ENCODE assay signal across 29 cellular contexts in the genomic region with DNA sequence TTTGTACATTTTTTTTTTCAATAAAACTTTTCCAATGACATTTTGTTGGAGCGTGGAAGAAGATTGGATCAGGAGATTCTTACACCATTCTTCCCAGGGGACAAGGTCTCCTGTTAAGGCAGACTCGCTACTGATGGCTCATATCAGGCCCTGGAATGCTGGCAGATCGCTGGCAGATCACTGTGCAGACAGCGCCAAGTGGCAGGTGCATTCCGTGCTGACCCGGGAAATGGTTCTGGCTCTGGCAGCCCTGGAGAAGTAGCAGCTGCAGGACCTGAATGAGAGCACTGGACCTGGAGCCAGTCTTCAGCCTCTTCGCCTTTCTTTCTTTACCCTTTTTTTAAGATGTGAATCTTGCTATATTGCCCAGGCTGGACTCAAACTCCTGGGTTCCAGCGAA. TPM values are rescaled to one million over a fixed set of nuclear protein-coding genes. Genes with fewer than 3 reads are reported as not detected.
A peak's percentile ranks its signal among the peaks of the same experiment; 100 is the strongest.
DNase-seq lines count a peak whose midpoint lies in the region; ATAC-seq, FAIRE-seq and TF ChIP-seq lines count a peak whose summit lies in the region.
"Had no signal": no experiment of that assay in that cellular context is flagged by ENCODE, and none has a peak within 500 bp of the region (broad histone marks: within the 10 kb centered on the region; RNA-seq: fewer than 3 reads in every experiment).

No MANE protein-coding gene starts in this region.

- CTCF ChIA-PET in H1 (lab: Charles Lee; ENCODE audit: partially characterized antibody): interaction anchor here (1.0 to 17.4 kb wide), 9 partner anchors 10 to 184 kb away, joined by 3 to 344 read pairs (median 14); a partner anchor contains a TSS

- H3K27me3 ChIP-seq in H1 (replicated peaks in 1 of 4; ENCODE audit: control insufficient read depth in 3 of 4, extremely low read depth in 1 of 4, insufficient read depth in 3 of 4, low read length in 3 of 4) (no peaks in the 10 kb centered on the region), sigmoid colon (no peaks in the 10 kb centered on the region), body of pancreas (no peaks in the 10 kb centered on the region)
- H3K27me3 ChIP-seq: ascending aorta; BLaER1 treated with 17β-estradiol and CSF1 and Interleukin-3, amounts not matched to agents 10 nM and 100 nM; esophagus squamous epithelium; foreskin keratinocyte; SJCRH30; thyroid gland had no signal

- H2BK5ac ChIP-seq in H1 (ENCODE audit: low read depth, low read length): no peak overlapping the region

- H3K27ac Mint-ChIP-seq in HFFc6: peak overlapping the region; percentile 16
- H3K27ac Mint-ChIP-seq: activated CD4-positive, alpha-beta T cell treated with anti-CD3 and anti-CD28 coated beads, Interleukin-2, amount 10 ng/mL, durations not matched to agents 7 days and 5 days; activated naive CD8-positive, alpha-beta T cell treated with anti-CD3 and anti-CD28 coated beads, Interleukin-2, amount 10 ng/mL, durations not matched to agents 7 days and 5 days; natural killer cell had no signal

- peaks cover 38% of the 10 kb centered on the region for H3K36me3 Mint-ChIP-seq in HFFc6 (ENCODE audit: low read depth)
- H3K36me3 Mint-ChIP-seq: natural killer cell had no signal

- H2AK5ac ChIP-seq in H1 (ENCODE audit: low read depth, low read length): no peak overlapping the region

- H3K23ac ChIP-seq in H1 (ENCODE audit: insufficient read length): no peak overlapping the region

- no peak overlapping the region for H2BK12ac ChIP-seq in H1 (ENCODE audit: low read depth, low read length)

- no peak overlapping the region for H2BK20ac ChIP-seq in H1 (ENCODE audit: low read length)

- no peak overlapping the region for H3K4me2 ChIP-seq in H1 (ENCODE audit: insufficient read depth in 1 of 2, low read depth in 2 of 2, low read length in 2 of 2)
- H3K4me2 ChIP-seq: BLaER1 treated with 17β-estradiol and CSF1 and Interleukin-3, amounts not matched to agents 10 nM and 100 nM had no signal

- no peak overlapping the region for H3K9ac ChIP-seq in H1 (replicated peaks in 1 of 4; ENCODE audit: extremely low read depth in 1 of 4, low read depth in 3 of 4, low read length in 3 of 4)
- H3K9ac ChIP-seq: BLaER1 treated with 17β-estradiol and CSF1 and Interleukin-3, amounts not matched to agents 10 nM and 100 nM had no signal

- H2AFZ ChIP-seq in H1 (ENCODE audit: low read length): no peak overlapping the region

- H3K9me3 Mint-ChIP-seq in HFFc6: no peaks in the 10 kb centered on the region
- H3K9me3 Mint-ChIP-seq: activated CD4-positive, alpha-beta T cell treated with anti-CD3 and anti-CD28 coated beads, Interleukin-2, amount 10 ng/mL, durations not matched to agents 7 days and 5 days; activated naive CD8-positive, alpha-beta T cell treated with anti-CD3 and anti-CD28 coated beads, Interleukin-2, amount 10 ng/mL, durations not matched to agents 7 days and 5 days; natural killer cell had no signal

- peaks cover 37% of the 10 kb centered on the region for H3K4me1 Mint-ChIP-seq in HFFc6 (ENCODE audit: low read depth)

- H3K27me3 Mint-ChIP-seq in HFFc6 (ENCODE audit: insufficient read depth): peaks cover 22% of the 10 kb centered on the region
- H3K27me3 Mint-ChIP-seq: activated CD4-positive, alpha-beta T cell treated with anti-CD3 and anti-CD28 coated beads, Interleukin-2, amount 10 ng/mL, durations not matched to agents 7 days and 5 days; activated naive CD8-positive, alpha-beta T cell treated with anti-CD3 and anti-CD28 coated beads, Interleukin-2, amount 10 ng/mL, durations not matched to agents 7 days and 5 days had no signal

- H3K27ac ChIP-seq in H1 (ENCODE audit: low read depth, low read length) (no peak overlapping the region), sigmoid colon (peak overlapping the region; percentile 20 to 50 (median 42)), body of pancreas (no peak overlapping the region)
- H3K27ac ChIP-seq: ascending aorta; BLaER1 treated with 17β-estradiol and CSF1 and Interleukin-3, amounts not matched to agents 10 nM and 100 nM; foreskin keratinocyte; SJCRH30; thyroid gland had no signal

- H3K4me3 Mint-ChIP-seq in HFFc6: no peak overlapping the region
- H3K4me3 Mint-ChIP-seq: activated CD4-positive, alpha-beta T cell treated with anti-CD3 and anti-CD28 coated beads, Interleukin-2, amount 10 ng/mL, durations not matched to agents 7 days and 5 days; activated naive CD8-positive, alpha-beta T cell treated with anti-CD3 and anti-CD28 coated beads, Interleukin-2, amount 10 ng/mL, durations not matched to agents 7 days and 5 days; natural killer cell had no signal

- no peak overlapping the region for H4K8ac ChIP-seq in H1 (ENCODE audit: extremely low read depth, insufficient read depth, low read length)

- POLR2A ChIA-PET in H1 (lab: Charles Lee; ENCODE audit: partially characterized antibody): interaction anchor here (0.5 to 35.1 kb wide), 12 partner anchors 3 to 208 kb away, joined by 3 to 1120 read pairs (median 6); a partner anchor contains a TSS

- H4K5ac ChIP-seq in H1 (ENCODE audit: insufficient read length, low read depth, low read length): no peak overlapping the region

- no peak overlapping the region for H3K18ac ChIP-seq in H1 (ENCODE audit: extremely low read depth, low read length)

- FAIRE-seq in H1 (lab: Jason Lieb, UNC): no peak
- FAIRE-seq: G401.6, RCC 7860 had no signal

- no peaks in the 10 kb centered on the region; the same call in 1 of the 2 replicates for H3K23me2 ChIP-seq in H1 (ENCODE audit: low read depth, low read length)

- intact Hi-C loops in sigmoid colon (cut with DNase I): no loop called here
- intact Hi-C loops in body of pancreas (cut with DNase I): no loop called here

- ATAC-seq in HG02970 (IDR thresholded peaks at IDR 0.05; ENCODE audit: low FRiP score, unreplicated experiment) (no peak), body of pancreas (no peak), HG02623 (IDR thresholded peaks at IDR 0.05; ENCODE audit: unreplicated experiment) (no peak)
- ATAC-seq: foreskin keratinocyte, HCT116, natural killer cell had no signal

- TF ChIP-seq EP300 in H1 (IDR thresholded peaks at IDR 0.05; ENCODE audit: borderline replicate concordance in 1 of 2, low read depth in 2 of 2, low read length in 2 of 2): no peak
- TF ChIP-seq EP300 in sigmoid colon (IDR thresholded peaks at IDR 0.05): no peak

- H4K91ac ChIP-seq in H1 (replicated peaks; ENCODE audit: insufficient read length, low read length): no peak overlapping the region

- no peak for TF ChIP-seq POLR2A in H1 (IDR thresholded peaks at IDR 0.05; ENCODE audit: control extremely low read depth in 1 of 2, low read depth in 2 of 2, low read length in 2 of 2)
- no peak for TF ChIP-seq POLR2A in sigmoid colon (IDR thresholded peaks at IDR 0.05)
- no peak for TF ChIP-seq POLR2A in body of pancreas (IDR thresholded peaks at IDR 0.05)

- no peak overlapping the region for H3K14ac ChIP-seq in H1 (ENCODE audit: insufficient read length)

- in situ Hi-C loops in G401 (cut with HindIII; ENCODE audit: low sequenced_read_pairs): no loop called here

- no peak for TF ChIP-seq CTCF in HFFc6 (IDR thresholded peaks at IDR 0.05)
- TF ChIP-seq CTCF in H1 (IDR thresholded peaks at IDR 0.05; ENCODE audit: control extremely low read depth in 1 of 3, insufficient read depth in 1 of 3, low read depth in 1 of 3, low read length in 3 of 3): no peak
- TF ChIP-seq CTCF in sigmoid colon (IDR thresholded peaks at IDR 0.05): no peak
- no peak for TF ChIP-seq CTCF in body of pancreas (IDR thresholded peaks at IDR 0.05)

- H3K4ac ChIP-seq in H1 (replicated peaks; ENCODE audit: insufficient read length, low read depth, low read length): no peak overlapping the region

- peaks cover 0 to 4% (median under 1%) of the 10 kb centered on the region in 4 experiments; a peak in 4 of 7 replicates for H3K4me1 ChIP-seq in H1 (replicated peaks in 1 of 4; ENCODE audit: control insufficient read depth in 3 of 4, insufficient read depth in 4 of 4, low read length in 3 of 4)
- H3K4me1 ChIP-seq in sigmoid colon: peaks cover 0 to 45% (median 31%) of the 10 kb centered on the region in 4 donors
- no peaks in the 10 kb centered on the region for H3K4me1 ChIP-seq in body of pancreas
- H3K4me1 ChIP-seq: foreskin keratinocyte, SJCRH30 had no signal

- DNase-seq in G401 (ENCODE audit: low spot score): peak; percentile 91
- DNase-seq in HFFc6: no peak
- DNase-seq in H1 (ENCODE audit: low read depth in 1 of 2, low spot score in 2 of 2): no peak
- no peak for DNase-seq in sigmoid colon
- DNase-seq in body of pancreas: no peak
- DNase-seq: activated CD4-positive, alpha-beta T cell treated with anti-CD3 and anti-CD28 coated beads, Interleukin-2, amount 10 ng/mL, durations not matched to agents 7 days and 5 days; activated effector memory CD4-positive, alpha-beta T cell treated with anti-CD3 and anti-CD28 coated beads, Interleukin-2, amount 50 U/mL, for 16 hours; activated naive CD8-positive, alpha-beta T cell treated with anti-CD3 and anti-CD28 coated beads, Interleukin-2, amount 10 ng/mL, durations not matched to agents 7 days and 5 days; activated T-cell treated with anti-CD3 and anti-CD28 coated beads, Interleukin-2, amount 50 U/mL, for 1 hour; Caco-2; central memory CD4-positive, alpha-beta T cell; esophagus squamous epithelium; foreskin keratinocyte; Karpas-422; natural killer cell; NCI-H2107; NCI-H446; NCI-H748 treated with DMSO at 0.1 percent for 48 hours; SJCRH30; stimulated activated naive CD4-positive, alpha-beta T cell treated with Interleukin-2 at 50 U/mL for 16 hours; thyroid gland had no signal

- peaks cover 5 to 18% of the 10 kb centered on the region in 2 experiments for H4K20me1 ChIP-seq in H1 (replicated peaks in 1 of 2; ENCODE audit: control insufficient read depth in 1 of 2, insufficient read depth in 2 of 2, low read length in 2 of 2)

- H2BK15ac ChIP-seq in H1 (ENCODE audit: low read length): no peak overlapping the region

- peaks cover 2% of the 10 kb centered on the region; the same call in 1 of the 2 replicates for H3K79me1 ChIP-seq in H1 (ENCODE audit: low read depth, low read length)

- peaks cover 0 to 9% of the 10 kb centered on the region in 2 experiments; a peak in 2 of 4 replicates for H3K79me2 ChIP-seq in H1 (ENCODE audit: control insufficient read depth in 1 of 2, insufficient read depth in 2 of 2, low read length in 2 of 2)

- H3K36me3 ChIP-seq in H1 (ENCODE audit: control insufficient read depth in 2 of 4, insufficient read depth in 4 of 4, low read length in 3 of 4) (peaks cover 36 to 61% (median 48%) of the 10 kb centered on the region in 4 experiments), sigmoid colon (peaks cover 25 to 64% (median 58%) of the 10 kb centered on the region in 4 donors), body of pancreas (replicated peaks in 1 of 2; ENCODE audit: insufficient read depth in 1 of 2, low read depth in 2 of 2) (peaks cover 9 to 25% of the 10 kb centered on the region in 2 donors)

- H3K9me3 ChIP-seq in H1 (ENCODE audit: insufficient read depth in 2 of 2, low read depth in 1 of 2, low read length in 1 of 2) (no peaks in the 10 kb centered on the region), sigmoid colon (no peaks in the 10 kb centered on the region), body of pancreas (no peaks in the 10 kb centered on the region)
- H3K9me3 ChIP-seq: ascending aorta, Caco-2, esophagus squamous epithelium, SJCRH30, thyroid gland had no signal

- WGBS in H1 (ENCODE audit: extremely low coverage in 1 of 2, insufficient coverage in 1 of 2, insufficient read length in 1 of 2, insufficient replicate concordance in 2 of 2, low coverage in 1 of 2, low lambda C conversion rate in 2 of 2, missing lambda C conversion rate in 1 of 2), 2 experiments: 80% methylated on average over 8 of the region's 8 CpGs; no CpG with 5 or more reads in 1 of the 2 experiments
- 78 to 81% methylated on average over 8 of the region's 8 CpGs for WGBS in sigmoid colon, 2 donors
- 64 to 65% methylated on average over 8 of the region's 8 CpGs for WGBS in body of pancreas, 2 donors

- H2BK120ac ChIP-seq in H1 (replicated peaks; ENCODE audit: low read depth, low read length): no peak overlapping the region

- TF ChIP-seq RAD21 in H1 (IDR thresholded peaks at IDR 0.05 in 1 of 2, conservative IDR thresholded peaks at IDR 0.05 in 1 of 2; ENCODE audit: low read depth in 2 of 2, low read length in 2 of 2): no peak

- no peak overlapping the region for H3K4me3 ChIP-seq in H1 (ENCODE audit: extremely low read depth in 1 of 4, insufficient read depth in 2 of 4, low read depth in 3 of 4, low read length in 4 of 4)
- no peak overlapping the region for H3K4me3 ChIP-seq in sigmoid colon
- no peak overlapping the region for H3K4me3 ChIP-seq in body of pancreas
- H3K4me3 ChIP-seq: ascending aorta; BLaER1 treated with 17β-estradiol and CSF1 and Interleukin-3, amounts not matched to agents 10 nM and 100 nM; esophagus squamous epithelium; lung; SJCRH30; thyroid gland had no signal

- H3K56ac ChIP-seq in H1 (replicated peaks; ENCODE audit: insufficient read length, low read depth, low read length): no peak overlapping the region

RNA-seq across cellular contexts. Expression of a gene that starts 10.7 kb away (rescaled TPM):
- 721 and 818 TPM in 2 replicates for total RNA-seq in G401 (2014; rRNA removed; shearing (Covaris generic))
- 100 to 1,000 TPM; 527 to 680 (median 557) TPM for total RNA-seq in HFFc6 (2021; fragmentation: NEBNext Ultra II Directional; extraction: Animal tissue kit (Norgen Biotek cat#: 25700))
- total RNA-seq in H1 (2021; fragmentation: NEBNext Ultra II Directional; extraction: Animal tissue kit (Norgen Biotek cat#: 25700)): 420 and 424 TPM in 2 replicates
- polyA plus RNA-seq in H1 (2011; rRNA removed) (621 and 869 TPM in 2 replicates), sigmoid colon (10 to 100 TPM; 12.0 to 57.1 (median 17.6) TPM)
- polyA plus RNA-seq in H1 (2011; cell fraction: cytosol; rRNA removed): 482 TPM
- 605 TPM for polyA plus RNA-seq in H1 (2011; cell fraction: nucleus; rRNA removed)
- polyA plus RNA-seq in H1 (2012, experiment 1 of 2): 280 to 399 TPM (median 368 TPM) in 4 replicates
- polyA plus RNA-seq in H1 (2012, experiment 2 of 2): 351 TPM
- polyA plus RNA-seq in H1 (2013, experiment 1 of 2): 739 TPM
- 760 TPM for polyA plus RNA-seq in H1 (2013, experiment 2 of 2)
- 124 and 163 TPM in 2 replicates for polyA minus RNA-seq in H1 (2011; rRNA and poly(A)+ RNA removed)
- polyA minus RNA-seq in H1 (2011; cell fraction: cytosol; rRNA and poly(A)+ RNA removed): 266 TPM
- polyA minus RNA-seq in H1 (2011; cell fraction: nucleus; rRNA and poly(A)+ RNA removed): 239 TPM
- total RNA-seq in sigmoid colon (100 to 1,000 TPM; 151 to 201 (median 172) TPM), body of pancreas (100 to 1,000 TPM in 1 of 2 donors, 10 to 100 TPM in 1; 78.3 to 166 TPM)

RNA-seq across cellular contexts. Expression of a gene that starts 47.0 kb away (rescaled TPM):
- total RNA-seq in G401 (2014; rRNA removed; shearing (Covaris generic)): 4.6 and 10.8 TPM in 2 replicates
- total RNA-seq in HFFc6 (2021; fragmentation: NEBNext Ultra II Directional; extraction: Animal tissue kit (Norgen Biotek cat#: 25700)): 1 to 10 TPM; 2.5 to 5.7 (median 4.2) TPM
- total RNA-seq in H1 (2021; fragmentation: NEBNext Ultra II Directional; extraction: Animal tissue kit (Norgen Biotek cat#: 25700)): 8.1 and 8.6 TPM in 2 replicates
- polyA plus RNA-seq in H1 (2011; rRNA removed) (7.8 and 10.2 TPM in 2 replicates), sigmoid colon (1 to 10 TPM in 2 of 3 donors, not detected in 1; 2.4 to 8.1 TPM)
- 6.4 TPM for polyA plus RNA-seq in H1 (2011; cell fraction: cytosol; rRNA removed)
- polyA plus RNA-seq in H1 (2011; cell fraction: nucleus; rRNA removed): 27.2 TPM
- 4.8 to 10.4 TPM (median 8.0 TPM) in 4 replicates for polyA plus RNA-seq in H1 (2012, experiment 1 of 2)
- 6.2 TPM for polyA plus RNA-seq in H1 (2012, experiment 2 of 2)
- 10.7 TPM for polyA plus RNA-seq in H1 (2013, experiment 1 of 2)
- 10.8 TPM for polyA plus RNA-seq in H1 (2013, experiment 2 of 2)
- 6.0 and 7.1 TPM in 2 replicates for polyA minus RNA-seq in H1 (2011; rRNA and poly(A)+ RNA removed)
- polyA minus RNA-seq in H1 (2011; cell fraction: cytosol; rRNA and poly(A)+ RNA removed): 3.8 TPM
- polyA minus RNA-seq in H1 (2011; cell fraction: nucleus; rRNA and poly(A)+ RNA removed): 8.1 TPM
- total RNA-seq in sigmoid colon (1 to 10 TPM; 4.3 to 7.5 (median 5.8) TPM), body of pancreas (10 to 100 TPM; 29.6 to 73.2 TPM)

Comparison
In these comparisons a context has a peak if more than half of its experiments do, and no peak if none do; other contexts are left out.
1. H3K27ac ChIP-seq: peak in sigmoid colon (4 of 4); none in H1 (single experiment) and body of pancreas (0 of 4).